8 cellular contexts compared by ENCODE assay signal in the genomic region with DNA sequence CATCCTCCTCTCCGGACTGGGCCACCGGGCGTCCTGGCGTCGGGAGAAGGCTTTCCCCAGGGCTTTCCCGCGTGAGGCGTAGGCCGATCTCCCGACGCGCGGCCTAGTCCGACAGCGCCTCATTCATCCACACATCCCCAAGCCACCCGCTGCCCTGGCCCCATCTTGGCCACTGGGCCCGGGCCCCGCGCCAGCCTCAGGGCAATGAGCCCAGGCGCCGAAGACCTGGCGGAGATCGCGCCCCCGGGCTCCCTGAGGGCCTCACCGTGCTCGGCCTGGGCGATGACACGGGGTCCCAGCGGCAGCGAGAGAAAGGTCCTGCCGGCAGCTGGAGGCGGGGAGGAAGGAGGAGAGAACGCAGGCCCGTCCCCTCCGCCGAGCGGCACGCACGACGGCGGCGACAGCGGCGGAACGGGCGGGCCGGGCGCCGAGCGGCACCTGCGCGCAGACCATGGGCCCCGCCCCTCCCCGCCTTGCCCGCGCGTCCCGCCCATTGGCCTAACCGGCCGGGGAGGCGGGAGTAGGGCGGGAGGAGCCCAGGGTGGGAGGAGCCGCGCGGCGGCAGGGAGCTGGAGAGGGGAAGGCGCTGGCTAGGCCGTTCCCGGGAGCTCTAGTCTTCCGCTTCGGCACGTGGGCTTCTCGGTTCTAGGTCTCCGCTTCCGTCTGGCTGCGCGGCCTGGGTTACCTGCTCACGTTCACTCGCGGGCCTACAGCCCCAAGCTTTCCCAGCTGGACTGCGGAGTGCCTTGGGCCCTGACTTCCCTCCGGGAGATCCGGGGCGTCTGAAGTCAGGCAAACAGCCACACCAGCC. TPM values are rescaled to one million over a fixed set of nuclear protein-coding genes. Genes with fewer than 3 reads are reported as not detected.
DNase-seq lines count a peak whose midpoint lies in the region; ATAC-seq and TF ChIP-seq lines count a peak whose summit lies in the region.

A gene (minus strand): TSS at position 346 of the 811 bp plus-strand sequence. CDS start 1,717 bp downstream, outside the sequence.

- DNase-seq in NCI-H1105 (lab: John Stamatoyannopoulos, UW) (peak; percentile 93), SKM-1 (lab: John Stamatoyannopoulos, UW; ENCODE audit: unreplicated experiment) (peak; percentile 92), glomerular endothelial cell (ENCODE audit: extremely low read depth, low read depth, low spot score) (no peak), occipital lobe (lab: John Stamatoyannopoulos, UW) (peak; percentile 89), suprapubic skin (ENCODE audit: low spot score in 2 of 2) (peak; percentile 96)
- peak; percentile 97 to 98 for DNase-seq in activated naive CD4-positive, alpha-beta T cell treated with anti-CD3 and anti-CD28 coated beads, Interleukin-2, amount 50 U/mL, for 72 hours (ENCODE audit: low spot score in 2 of 2)

- no peaks in the 10 kb centered on the region for H3K9me3 Mint-ChIP-seq in activated naive CD4-positive, alpha-beta T cell treated with anti-CD3 and anti-CD28 coated beads, Interleukin-2, amount 50 U/mL, for 72 hours

- H3K4me1 ChIP-seq in suprapubic skin: peaks cover 26% of the 10 kb centered on the region

- no peaks in the 10 kb centered on the region for H3K27me3 ChIP-seq in suprapubic skin

- no peaks in the 10 kb centered on the region for H3K9me3 ChIP-seq in suprapubic skin

- H3K27ac Mint-ChIP-seq in activated naive CD4-positive, alpha-beta T cell treated with anti-CD3 and anti-CD28 coated beads, Interleukin-2, amount 50 U/mL, for 72 hours: peak within 1 kb of the TSS; percentile 89 to 93

- ATAC-seq in HG02642 (IDR thresholded peaks at IDR 0.05; ENCODE audit: poor library complexity, unreplicated experiment): peak; percentile 97
- peak; percentile 97 to 98 for ATAC-seq in activated naive CD4-positive, alpha-beta T cell treated with anti-CD3 and anti-CD28 coated beads, Interleukin-2, amount 50 U/mL, for 72 hours

- peaks cover 5% of the 10 kb centered on the region for H3K36me3 ChIP-seq in suprapubic skin

- H3K36me3 Mint-ChIP-seq in activated naive CD4-positive, alpha-beta T cell treated with anti-CD3 and anti-CD28 coated beads, Interleukin-2, amount 50 U/mL, for 72 hours: peaks cover 9 to 17% of the 10 kb centered on the region in 2 donors

- no peak for TF ChIP-seq EP300 in suprapubic skin (IDR thresholded peaks at IDR 0.05)

- TF ChIP-seq CTCF in suprapubic skin (IDR thresholded peaks at IDR 0.05): no peak

- TF ChIP-seq POLR2A in GM10847 (IDR thresholded peaks at IDR 0.05; ENCODE audit: extremely low read depth, insufficient read length) (peak; percentile 73), suprapubic skin (IDR thresholded peaks at IDR 0.05) (peak in 1 of 2 donors; percentile 73)

- under 1% methylated on average over 12 of the region's 85 CpGs for WGBS in suprapubic skin

- H3K4me3 ChIP-seq in suprapubic skin: peak within 1 kb of the TSS; percentile 89

- H3K27ac ChIP-seq in suprapubic skin: peak within 1 kb of the TSS; percentile 79

RNA-seq across cellular contexts. Expression of the gene that starts here (rescaled TPM):
- total RNA-seq in activated naive CD4-positive, alpha-beta T cell treated with anti-CD3 and anti-CD28 coated beads, Interleukin-2, amount 50 U/mL, for 72 hours: 100 to 1,000 TPM; 128 to 139 TPM
- total RNA-seq in glomerular endothelial cell (93.5 and 135 TPM in 2 replicates), occipital lobe (92.8 TPM), suprapubic skin (10 to 100 TPM; 59.2 to 83.6 (median 75.9) TPM)
